11 cellular contexts compared by ENCODE assay signal in the genomic region with DNA sequence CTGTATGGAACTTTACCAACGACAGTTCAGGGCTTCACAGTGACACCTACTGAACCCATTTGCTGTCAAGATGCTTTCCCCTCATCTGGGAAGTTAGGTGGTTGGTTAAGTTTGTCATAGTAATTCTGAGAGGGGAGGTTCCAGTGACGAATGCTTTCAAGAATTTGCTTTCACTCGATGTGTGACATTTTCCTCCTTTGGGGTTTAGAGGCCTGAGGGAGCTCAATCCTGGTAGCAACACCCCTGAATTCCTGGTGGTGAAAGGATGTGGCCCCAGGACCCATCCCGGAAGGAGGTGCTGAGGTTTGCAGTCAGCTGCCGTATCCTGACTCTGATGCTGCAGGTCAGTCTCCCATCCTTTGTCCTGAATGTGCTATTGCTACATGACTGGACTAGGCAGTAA. TPM values are rescaled to one million over a fixed set of nuclear protein-coding genes. Genes with fewer than 3 reads are reported as not detected.
A peak's percentile ranks its signal among the peaks of the same experiment; 100 is the strongest.
DNase-seq lines count a peak whose midpoint lies in the region; ATAC-seq and TF ChIP-seq lines count a peak whose summit lies in the region.
"Had no signal": no experiment of that assay in that cellular context is flagged by ENCODE, and none has a peak within 500 bp of the region (broad histone marks: within the 10 kb centered on the region; RNA-seq: fewer than 3 reads in every experiment).

No MANE protein-coding gene starts in this region.

- no peaks in the 10 kb centered on the region for H3K9me3 ChIP-seq in BLaER1 treated with 17β-estradiol and CSF1 and Interleukin-3, amounts not matched to agents 10 nM and 100 nM (replicated peaks in 1 of 11)
- no peaks in the 10 kb centered on the region for H3K9me3 ChIP-seq in breast epithelium

- H3K4me3 ChIP-seq in BLaER1 treated with 17β-estradiol and CSF1 and Interleukin-3, amounts not matched to agents 10 nM and 100 nM = no peak overlapping the region
- H3K4me3 ChIP-seq in breast epithelium = no peak overlapping the region

- intact Hi-C loops in CD14-positive monocyte (cut with micrococcal nuclease) = no loop called here
- intact Hi-C loops in breast epithelium (cut with DNase I; ENCODE audit: low total_unique reads) = loop anchor here (10.0 kb wide), 1 partner anchor 94 kb away; no protein-coding TSS in a partner anchor

- in situ Hi-C loops in KBM-7 (cut with MboI; ENCODE audit: low pct_unique_long_range_greater_than_20kb, low sequenced_read_pairs) = no loop called here

- POLR2A ChIA-PET in T-cell (lab: Charles Lee) = interaction anchor here (0.6 to 1.3 kb wide), 5 partner anchors 54 to 871 kb away, joined by 3 to 7 read pairs (median 5); no protein-coding TSS in a partner anchor

- no peak for TF ChIP-seq POLR2A in breast epithelium (IDR thresholded peaks at IDR 0.05)

- peak overlapping the region; percentile 91 to 100 (median 97) for H3K4me2 ChIP-seq in BLaER1 treated with 17β-estradiol and CSF1 and Interleukin-3, amounts not matched to agents 10 nM and 100 nM

- peak overlapping the region; percentile 94 to 99 for H3K27ac Mint-ChIP-seq in T-cell
- H3K27ac Mint-ChIP-seq in effector memory CD8-positive, alpha-beta T cell = peak overlapping the region; percentile 100
- peak overlapping the region in 1 of 7 donors; percentile 60 for H3K27ac Mint-ChIP-seq in CD14-positive monocyte

- H3K4me1 ChIP-seq in BLaER1 treated with 17β-estradiol and CSF1 and Interleukin-3, amounts not matched to agents 10 nM and 100 nM = peaks cover 56 to 65% (median 63%) of the 10 kb centered on the region in 10 experiments
- H3K4me1 ChIP-seq in breast epithelium = peaks cover 7 to 8% of the 10 kb centered on the region in 2 donors

- ATAC-seq in T-cell (replicated peaks in 1 of 4) = no peak
- no peak for ATAC-seq in effector memory CD8-positive, alpha-beta T cell (replicated peaks)

- H3K36me3 ChIP-seq in BLaER1 treated with 17β-estradiol and CSF1 and Interleukin-3, amounts not matched to agents 10 nM and 100 nM = peaks cover 0 to 21% (median 17%) of the 10 kb centered on the region in 11 experiments; a peak in 14 of 22 replicates
- H3K36me3 ChIP-seq in breast epithelium = no peaks in the 10 kb centered on the region

- DNase-seq in ELR (ENCODE audit: low read depth) (peak; percentile 52), T-cell (no peak), H4 (ENCODE audit: low spot score) (no peak), KBM-7 (no peak), CD14-positive monocyte (ENCODE audit: low spot score) (no peak), breast epithelium (ENCODE audit: low spot score in 2 of 2) (no peak)
- DNase-seq in effector memory CD8-positive, alpha-beta T cell = no peak
- DNase-seq: KG1, NCI-H2081 had no signal

- H3K27me3 Mint-ChIP-seq in T-cell (no peaks in the 10 kb centered on the region), CD14-positive monocyte (ENCODE audit: low read depth in 3 of 3) (peaks cover 0 to 2% (median 0%) of the 10 kb centered on the region in 3 donors)
- no peaks in the 10 kb centered on the region for H3K27me3 Mint-ChIP-seq in effector memory CD8-positive, alpha-beta T cell

- CTCF ChIA-PET in T-cell (lab: Charles Lee) = interaction anchor here (0.5 to 6.3 kb wide), 17 partner anchors 9 to 191 kb away, joined by 3 to 156 read pairs (median 4); no protein-coding TSS in a partner anchor

- no peaks in the 10 kb centered on the region for H4K20me1 ChIP-seq in BLaER1 treated with 17β-estradiol and CSF1 and Interleukin-3, amounts not matched to agents 10 nM and 100 nM

- no peaks in the 10 kb centered on the region for H3K9me3 Mint-ChIP-seq in T-cell
- no peaks in the 10 kb centered on the region for H3K9me3 Mint-ChIP-seq in effector memory CD8-positive, alpha-beta T cell
- H3K9me3 Mint-ChIP-seq in CD14-positive monocyte = no peaks in the 10 kb centered on the region

- H3K27me3 ChIP-seq in BLaER1 treated with 17β-estradiol and CSF1 and Interleukin-3, amounts not matched to agents 10 nM and 100 nM = no peaks in the 10 kb centered on the region
- H3K27me3 ChIP-seq in breast epithelium = no peaks in the 10 kb centered on the region

- peak overlapping the region in 7 of 11 experiments; percentile 16 to 99 (median 98); a peak in 14 of 22 replicates for H3K27ac ChIP-seq in BLaER1 treated with 17β-estradiol and CSF1 and Interleukin-3, amounts not matched to agents 10 nM and 100 nM
- no peak overlapping the region for H3K27ac ChIP-seq in breast epithelium
- H3K27ac ChIP-seq: parathyroid adenoma had no signal

- peak overlapping the region; percentile 15 to 98 (median 92); a peak in 17 of 22 replicates for H3K9ac ChIP-seq in BLaER1 treated with 17β-estradiol and CSF1 and Interleukin-3, amounts not matched to agents 10 nM and 100 nM
- H3K9ac ChIP-seq: parathyroid adenoma had no signal

- peak overlapping the region in 1 of 3 donors; percentile 25 for H3K4me3 Mint-ChIP-seq in T-cell
- H3K4me3 Mint-ChIP-seq in effector memory CD8-positive, alpha-beta T cell = peak overlapping the region; percentile 99 to 100
- H3K4me3 Mint-ChIP-seq in CD14-positive monocyte = no peak overlapping the region

- TF ChIP-seq CTCF in CD14-positive monocyte (IDR thresholded peaks at IDR 0.05) (no peak), breast epithelium (IDR thresholded peaks at IDR 0.05) (no peak)

- H3K4me1 Mint-ChIP-seq in T-cell (peaks cover 51 to 61% (median 60%) of the 10 kb centered on the region in 3 donors), CD14-positive monocyte (peaks cover 37% of the 10 kb centered on the region)
- peaks cover 56 to 58% of the 10 kb centered on the region in 2 donors for H3K4me1 Mint-ChIP-seq in effector memory CD8-positive, alpha-beta T cell (ENCODE audit: low read depth in 2 of 2)

- H3K36me3 Mint-ChIP-seq in T-cell (peaks cover 29% of the 10 kb centered on the region), CD14-positive monocyte (peaks cover 26 to 30% of the 10 kb centered on the region in 2 donors)
- H3K36me3 Mint-ChIP-seq in effector memory CD8-positive, alpha-beta T cell (ENCODE audit: insufficient read depth) = peaks cover 63% of the 10 kb centered on the region

RNA-seq across cellular contexts. Expression of a gene that starts 2.8 kb away (rescaled TPM):
- total RNA-seq in T-cell (10 to 100 TPM; 10.3 to 24.0 (median 20.3) TPM), breast epithelium (10 to 100 TPM; 18.7 to 36.8 (median 29.7) TPM)
- total RNA-seq in H4 (2014; rRNA removed; shearing (Covaris generic)) = 14.5 and 15.2 TPM in 2 replicates
- polyA plus RNA-seq in CD14-positive monocyte = 1 to 10 TPM; 8.3 to 9.5 TPM

RNA-seq across cellular contexts. Expression of a gene that starts 35.9 kb away (rescaled TPM):
- total RNA-seq in T-cell (10 to 100 TPM; 41.1 to 59.9 (median 50.6) TPM), breast epithelium (10 to 100 TPM; 12.3 to 35.4 (median 16.4) TPM)
- total RNA-seq in H4 (2014; rRNA removed; shearing (Covaris generic)) = 13.8 and 15.9 TPM in 2 replicates
- 1 to 10 TPM; 3.1 to 6.0 TPM for polyA plus RNA-seq in CD14-positive monocyte

Comparison
In these comparisons a context has a peak if more than half of its experiments do, and no peak if none do; other contexts are left out.
1. H3K27ac ChIP-seq: peak in BLaER1 treated with 17β-estradiol and CSF1 and Interleukin-3, amounts not matched to agents 10 nM and 100 nM (7 of 11); none in breast epithelium (0 of 2).
2. H3K4me3 Mint-ChIP-seq: peak in effector memory CD8-positive, alpha-beta T cell (2 of 2); none in CD14-positive monocyte (0 of 2).